In the genomic region with DNA sequence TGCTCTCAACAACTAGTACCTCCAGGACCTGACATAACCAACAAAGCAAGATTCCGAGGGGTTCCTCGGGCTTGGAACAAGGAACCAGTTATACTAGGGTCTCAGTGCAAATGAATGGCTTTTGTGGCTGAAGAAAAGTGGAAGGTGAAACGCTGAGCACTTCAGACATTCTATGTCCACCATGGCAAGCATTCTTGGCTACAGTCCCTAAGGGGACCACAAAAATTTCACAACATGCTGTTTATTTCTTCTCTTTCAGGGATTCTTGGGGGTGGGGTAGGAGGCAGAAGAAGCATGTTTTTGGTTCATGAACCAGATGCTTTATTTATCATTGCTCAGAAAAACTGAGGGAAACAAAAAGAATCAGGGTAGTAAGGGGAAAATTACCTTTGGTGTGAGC, we compare ENCODE assay signal across 18 cellular contexts.
A peak's percentile ranks its signal among the peaks of the same experiment; 100 is the strongest.
DNase-seq lines count a peak whose midpoint lies in the region; ATAC-seq and TF ChIP-seq lines count a peak whose summit lies in the region.
"Had no signal": no experiment of that assay in that cellular context is flagged by ENCODE, and none has a peak within 500 bp of the region (broad histone marks: within the 10 kb centered on the region; RNA-seq: fewer than 3 reads in every experiment).

No MANE protein-coding gene starts in this region.

- TF ChIP-seq CTCF in fibroblast of the aortic adventitia (IDR thresholded peaks at IDR 0.05; ENCODE audit: insufficient read depth, low read length) (no peak), type B pancreatic cell (conservative IDR thresholded peaks at IDR 0.05) (no peak)

- H3K4me3 ChIP-seq in fibroblast of the aortic adventitia (ENCODE audit: low read depth, low read length), result no peak overlapping the region
- H3K4me3 ChIP-seq: PC-9 had no signal

- H3K27me3 Mint-ChIP-seq in type B pancreatic cell, result peaks cover 5% of the 10 kb centered on the region
- H3K27me3 Mint-ChIP-seq: IgD-negative memory B cell had no signal

- H3K4me3 Mint-ChIP-seq in type B pancreatic cell, result no peak overlapping the region
- H3K4me3 Mint-ChIP-seq: IgD-negative memory B cell had no signal

- no peaks in the 10 kb centered on the region for H3K9me3 Mint-ChIP-seq in type B pancreatic cell

- peak; percentile 15 to 25 for DNase-seq in NOMO-1 (lab: John Stamatoyannopoulos, UW; ENCODE audit: unreplicated experiment in 2 of 2)
- no peak for DNase-seq in NOMO-1 treated with dmso at 0.1 percent for 144 hours (lab: John Stamatoyannopoulos, UW; ENCODE audit: unreplicated experiment)
- DNase-seq in amniotic epithelial cell (ENCODE audit: low read depth), result peak; percentile 66
- DNase-seq in fibroblast of the aortic adventitia (ENCODE audit: low read depth), result peak; percentile 4
- no peak for DNase-seq in NCI-H1417 (lab: John Stamatoyannopoulos, UW)
- no peak for DNase-seq in type B pancreatic cell (ENCODE audit: extremely low spot score, unreplicated experiment)
- DNase-seq in retina, result no peak
- DNase-seq: C1 segment of cervical spinal cord, DND-41, GF-D8, H7, Kasumi-1, NCI-H1105 treated with DMSO at 0.1 percent for 48 hours, NCI-H187, NCI-H446, PC-9 had no signal

- H3K27ac Mint-ChIP-seq in type B pancreatic cell, result no peak overlapping the region
- H3K27ac Mint-ChIP-seq: IgD-negative memory B cell had no signal

- peaks cover 18% of the 10 kb centered on the region for H3K4me1 Mint-ChIP-seq in type B pancreatic cell (ENCODE audit: unreplicated experiment)
- H3K4me1 Mint-ChIP-seq: IgD-negative memory B cell had no signal

- ATAC-seq in HG02870 (IDR thresholded peaks at IDR 0.05; ENCODE audit: unreplicated experiment), result no peak

- peaks cover 5% of the 10 kb centered on the region for H3K36me3 Mint-ChIP-seq in type B pancreatic cell
- H3K36me3 Mint-ChIP-seq: IgD-negative memory B cell had no signal

Comparison
In these comparisons a context has a peak if more than half of its experiments do, and no peak if none do; other contexts are left out.
1. DNase-seq: peak in NOMO-1 (2 of 2), amniotic epithelial cell (single experiment) and fibroblast of the aortic adventitia (single experiment); none in NOMO-1 treated with dmso at 0.1 percent for 144 hours (single experiment), NCI-H1417 (0 of 3), type B pancreatic cell (single experiment) and retina (single experiment).